ENCODE assay signal across 20 cellular contexts in genomic region chr10:122420624-122421007, GRCh38. TPM values are rescaled to one million over a fixed set of nuclear protein-coding genes. Genes with fewer than 3 reads are reported as not detected.
A peak's percentile ranks its signal among the peaks of the same experiment; 100 is the strongest.
DNase-seq lines count a peak whose midpoint lies in the region; ATAC-seq and TF ChIP-seq lines count a peak whose summit lies in the region.
"Had no signal": no experiment of that assay in that cellular context is flagged by ENCODE, and none has a peak within 500 bp of the region (broad histone marks: within the 10 kb centered on the region; RNA-seq: fewer than 3 reads in every experiment).

No MANE protein-coding gene starts in this region.

- H3K9ac ChIP-seq in IMR-90 (ENCODE audit: low read depth, low read length), result no peak overlapping the region
- H3K9ac ChIP-seq: BLaER1 treated with 17β-estradiol and CSF1 and Interleukin-3, amounts not matched to agents 10 nM and 100 nM had no signal

- H3K36me3 Mint-ChIP-seq in CD4-positive, alpha-beta memory T cell, result peaks cover 40 to 42% of the 10 kb centered on the region in 2 donors
- peaks cover 25% of the 10 kb centered on the region for H3K36me3 Mint-ChIP-seq in nephron progenitor cell (ENCODE audit: low read depth)

- peak overlapping the region in 1 of 2 experiments; percentile 39; a peak in 1 of 4 replicates for H4K8ac ChIP-seq in IMR-90 (ENCODE audit: low read depth in 2 of 2, low read length in 2 of 2)

- H2BK15ac ChIP-seq in IMR-90 (ENCODE audit: low read depth, low read length), result no peak overlapping the region

- no peak overlapping the region for H3K14ac ChIP-seq in IMR-90 (replicated peaks; ENCODE audit: low read depth, low read length)

- H3K27me3 Mint-ChIP-seq in CD4-positive, alpha-beta memory T cell, result no peaks in the 10 kb centered on the region
- H3K27me3 Mint-ChIP-seq in nephron progenitor cell (ENCODE audit: low read depth, poor library complexity), result peaks cover 3% of the 10 kb centered on the region

- in situ Hi-C loops in IMR-90 (cut with MboI; ENCODE audit: low sequenced_read_pairs), result no loop called here

- no peaks in the 10 kb centered on the region for H3K79me1 ChIP-seq in IMR-90 (ENCODE audit: low read depth in 1 of 2, low read length in 2 of 2)

- H2BK120ac ChIP-seq in IMR-90 (ENCODE audit: low read depth, low read length), result no peak overlapping the region; the same call in 1 of the 2 replicates

- peak overlapping the region; percentile 73 for H2BK5ac ChIP-seq in IMR-90 (ENCODE audit: low read depth, low read length, poor library complexity, severe bottlenecking)

- CTCF ChIA-PET in CD4-positive, alpha-beta memory T cell (lab: Charles Lee; ENCODE audit: partially characterized antibody), result interaction anchor here (2.4 kb wide), 1 partner anchor 14 kb away, joined by 19 read pairs; no protein-coding TSS in a partner anchor
- CTCF ChIA-PET in IMR-90 (lab: Yijun Ruan, JAX), result interaction anchor here (2.0 kb wide), 1 partner anchor 9 kb away, joined by 5 read pairs; no protein-coding TSS in a partner anchor

- no TSS peak for BruUV-seq in IMR-90 (replicated peaks; lab: Mats Ljungman, UMichigan)

- no peak overlapping the region for H4K5ac ChIP-seq in IMR-90 (ENCODE audit: low read depth, low read length)

- no peak overlapping the region for H4K91ac ChIP-seq in IMR-90 (ENCODE audit: insufficient read depth, low read depth, low read length)

- H2AFZ ChIP-seq in IMR-90 (replicated peaks; ENCODE audit: low read length, poor library complexity), result no peak overlapping the region

- no peak overlapping the region for H3K56ac ChIP-seq in IMR-90 (ENCODE audit: extremely low read depth, insufficient read depth, low read length)

- no peak overlapping the region for H3K18ac ChIP-seq in IMR-90 (ENCODE audit: low read depth, low read length)

- no peak overlapping the region for H3K4me2 ChIP-seq in IMR-90 (ENCODE audit: low read depth, low read length)
- H3K4me2 ChIP-seq: BLaER1 treated with 17β-estradiol and CSF1 and Interleukin-3, amounts not matched to agents 10 nM and 100 nM had no signal

- no peak for ATAC-seq in IMR-90 (ENCODE audit: low read depth)
- no peak for ATAC-seq in body of pancreas
- ATAC-seq: K562, right lobe of liver had no signal

- no peaks in the 10 kb centered on the region for H3K9me3 ChIP-seq in CD4-positive, alpha-beta memory T cell (ENCODE audit: control insufficient read depth in 1 of 2, low read length in 2 of 2)
- H3K9me3 ChIP-seq in IMR-90 (ENCODE audit: control insufficient read depth, insufficient read depth, low read length) (no peaks in the 10 kb centered on the region), body of pancreas (no peaks in the 10 kb centered on the region)
- H3K9me3 ChIP-seq: adrenal gland; BLaER1 treated with 17β-estradiol and CSF1 and Interleukin-3, amounts not matched to agents 10 nM and 100 nM; right lobe of liver; stomach had no signal

- TF ChIP-seq RAD21 in IMR-90 (IDR thresholded peaks at IDR 0.05; ENCODE audit: low read length), result no peak

- peaks cover 4% of the 10 kb centered on the region for H3K36me3 ChIP-seq in CD4-positive, alpha-beta memory T cell (ENCODE audit: insufficient read depth, low read length)
- H3K36me3 ChIP-seq in IMR-90 (ENCODE audit: control insufficient read depth, insufficient read depth, low read length) (peaks cover 2% of the 10 kb centered on the region; the same call in 1 of the 2 replicates), body of pancreas (replicated peaks in 1 of 2; ENCODE audit: insufficient read depth in 1 of 2, low read depth in 2 of 2) (peaks cover 0 to 5% of the 10 kb centered on the region in 2 donors)

- no peak overlapping the region for H2BK20ac ChIP-seq in IMR-90 (ENCODE audit: low read depth, low read length)

- peaks cover 79% of the 10 kb centered on the region for H3K4me1 ChIP-seq in CD4-positive, alpha-beta memory T cell (ENCODE audit: insufficient read depth, low read length)
- H3K4me1 ChIP-seq in IMR-90 (ENCODE audit: control insufficient read depth, insufficient read depth, low read length) (peaks cover 4% of the 10 kb centered on the region), body of pancreas (no peaks in the 10 kb centered on the region)
- H3K4me1 ChIP-seq: right lobe of liver had no signal

- TF ChIP-seq POLR2A in IMR-90 (IDR thresholded peaks at IDR 0.05; ENCODE audit: low read depth, low read length) (no peak), body of pancreas (IDR thresholded peaks at IDR 0.05) (no peak)

- intact Hi-C loops in CD4-positive, alpha-beta memory T cell (cut with micrococcal nuclease), result no loop called here
- intact Hi-C loops in IMR-90 (cut with micrococcal nuclease) (loop anchor here (5.0 kb wide), 1 partner anchor 43 kb away; no protein-coding TSS in a partner anchor), body of pancreas (cut with DNase I) (no loop called here), posterior vena cava (cut with DNase I) (no loop called here)

- WGBS in IMR-90 (ENCODE audit: extremely low coverage in 2 of 2, insufficient read length in 1 of 2), 2 experiments, result no CpG with 5 or more reads among the region's 3 CpGs
- WGBS in body of pancreas, 2 donors, result 88 to 98% methylated on average over 3 of the region's 3 CpGs

- H3K4me3 Mint-ChIP-seq in CD4-positive, alpha-beta memory T cell, result peak overlapping the region in 7 of 8 donors; percentile 17 to 74 (median 54)
- H3K4me3 Mint-ChIP-seq in nephron progenitor cell, result no peak overlapping the region

- DNase-seq in CD4-positive, alpha-beta memory T cell, result no peak
- DNase-seq in IMR-90 (no peak), nephron progenitor cell (no peak), NOMO-1 treated with dmso at 0.1 percent for 144 hours (lab: John Stamatoyannopoulos, UW; ENCODE audit: unreplicated experiment) (no peak), body of pancreas (no peak), posterior vena cava (ENCODE audit: low spot score) (no peak)
- DNase-seq: cortex of kidney, left ventricle myocardium superior, NCI-H1105 treated with DMSO at 0.1 percent for 48 hours, NCI-H2227 treated with DMSO at 0.1 percent for 48 hours, right lobe of liver, SHP77 treated with DMSO at 0.1 percent for 48 hours, stomach had no signal

- POLR2A ChIA-PET in CD4-positive, alpha-beta memory T cell (lab: Charles Lee; ENCODE audit: partially characterized antibody), result interaction anchor here (0.8 to 3.0 kb wide), 4 partner anchors 11 to 46 kb away, joined by 3 to 41 read pairs (median 4); partner anchors contain the start of gene PLEKHA1
- POLR2A ChIA-PET in IMR-90 (lab: Charles Lee; ENCODE audit: unreplicated experiment), result no interaction called here

- peak overlapping the region; percentile 82 to 95 (median 89) for H3K27ac Mint-ChIP-seq in CD4-positive, alpha-beta memory T cell
- H3K27ac Mint-ChIP-seq in nephron progenitor cell, result peak overlapping the region; percentile 36

- TF ChIP-seq CTCF in IMR-90 (conservative IDR thresholded peaks at IDR 0.05; ENCODE audit: low read depth, low read length) (no peak), nephron progenitor cell (IDR thresholded peaks at IDR 0.05) (no peak), body of pancreas (IDR thresholded peaks at IDR 0.05) (no peak)

- no peak overlapping the region for H3K23ac ChIP-seq in IMR-90 (ENCODE audit: low read depth, low read length)

- H2AK9ac ChIP-seq in IMR-90 (replicated peaks; ENCODE audit: low read depth, low read length, poor library complexity), result no peak overlapping the region

- H3K4ac ChIP-seq in IMR-90 (ENCODE audit: low read depth, low read length), result 0 out of 2 replicates have a peak overlapping the region, but pooled peaks have one; percentile 27

- peaks cover 5% of the 10 kb centered on the region for H3K9me1 ChIP-seq in IMR-90 (ENCODE audit: insufficient read depth, low read length)

- H3K27me3 ChIP-seq in CD4-positive, alpha-beta memory T cell (ENCODE audit: insufficient read depth, low read length), result no peaks in the 10 kb centered on the region
- H3K27me3 ChIP-seq in IMR-90 (ENCODE audit: control insufficient read depth, insufficient read depth, low read length), result no peaks in the 10 kb centered on the region
- no peaks in the 10 kb centered on the region for H3K27me3 ChIP-seq in body of pancreas
- H3K27me3 ChIP-seq: adrenal gland, right lobe of liver, stomach had no signal

- H3K4me1 Mint-ChIP-seq in CD4-positive, alpha-beta memory T cell, result peaks cover 55 to 85% (median 68%) of the 10 kb centered on the region in 4 donors
- no peaks in the 10 kb centered on the region for H3K4me1 Mint-ChIP-seq in nephron progenitor cell

- H2AK5ac ChIP-seq in IMR-90 (ENCODE audit: low read depth, low read length), result peak overlapping the region; percentile 51; the same call in 1 of the 2 replicates

- dilution Hi-C loops in IMR-90 (cut with HindIII; ENCODE audit: low sequenced_read_pairs, unreplicated experiment), result no loop called here

- H3K27ac ChIP-seq in CD4-positive, alpha-beta memory T cell (ENCODE audit: low read depth, low read length), result no peak overlapping the region
- peak overlapping the region; percentile 47; the same call in 1 of the 2 replicates for H3K27ac ChIP-seq in IMR-90 (ENCODE audit: insufficient read depth, low read length)
- peak overlapping the region; percentile 12 for H3K27ac ChIP-seq in cingulate gyrus (ENCODE audit: low read depth, low read length)
- H3K27ac ChIP-seq in body of pancreas, result no peak overlapping the region
- H3K27ac ChIP-seq: adrenal gland; BLaER1 treated with 17β-estradiol and CSF1 and Interleukin-3, amounts not matched to agents 10 nM and 100 nM; right lobe of liver had no signal

- no peak overlapping the region for H3K4me3 ChIP-seq in CD4-positive, alpha-beta memory T cell (ENCODE audit: low read length in 2 of 2)
- no peak overlapping the region for H3K4me3 ChIP-seq in IMR-90 (ENCODE audit: insufficient read depth, low read depth, low read length)
- no peak overlapping the region for H3K4me3 ChIP-seq in body of pancreas
- H3K4me3 ChIP-seq: adrenal gland; BLaER1 treated with 17β-estradiol and CSF1 and Interleukin-3, amounts not matched to agents 10 nM and 100 nM; K562; right lobe of liver; stomach had no signal

- peaks cover 0 to 2% (median 0%) of the 10 kb centered on the region in 8 donors for H3K9me3 Mint-ChIP-seq in CD4-positive, alpha-beta memory T cell
- H3K9me3 Mint-ChIP-seq in nephron progenitor cell, result no peaks in the 10 kb centered on the region

- H4K20me1 ChIP-seq in IMR-90 (ENCODE audit: insufficient read depth, low read length), result no peaks in the 10 kb centered on the region

RNA-seq across cellular contexts. Expression of gene ARMS2, which starts 33.8 kb away (rescaled TPM):
- total RNA-seq in CD4-positive, alpha-beta memory T cell, result not detected
- not detected for polyA plus RNA-seq in CD4-positive, alpha-beta memory T cell
- total RNA-seq in IMR-90 (2012; rRNA removed) (not detected in 2 replicates), body of pancreas (not detected), posterior vena cava (not detected)
- polyA plus RNA-seq in IMR-90 (2012; rRNA removed), result not detected in 2 replicates
- not detected in 2 replicates for polyA plus RNA-seq in IMR-90 (2012; cell fraction: cytosol; rRNA removed)
- polyA plus RNA-seq in IMR-90 (2012; cell fraction: nucleus; rRNA removed; ENCODE audit: low replicate concordance), result 0.10 TPM in 1 of 2 replicates, not detected in the other
- total RNA-seq: activated CD8-positive, alpha-beta memory T cell treated with anti-CD3 and anti-CD28 coated beads for 36 hours; adrenal gland; Daoy; K562; left ventricle myocardium superior; right lobe of liver; stomach had no signal
- polyA plus RNA-seq: K562, neural cell, stomach had no signal

RNA-seq across cellular contexts. Expression of gene HTRA1, which starts 40.7 kb away (rescaled TPM):
- under 1 TPM in 1 of 2 experiments, not detected in 1; 0.17 TPM for total RNA-seq in CD4-positive, alpha-beta memory T cell
- under 1 TPM in 1 of 2 donors, not detected in 1; 0.21 TPM for polyA plus RNA-seq in CD4-positive, alpha-beta memory T cell
- total RNA-seq in IMR-90 (2012; rRNA removed) (23.1 and 28.5 TPM in 2 replicates), body of pancreas (10 to 100 TPM; 29.3 to 36.6 TPM), posterior vena cava (100 to 1,000 TPM; 152 to 276 TPM)
- polyA plus RNA-seq in IMR-90 (2012; rRNA removed), result 94.9 and 108 TPM in 2 replicates
- 64.6 and 74.8 TPM in 2 replicates for polyA plus RNA-seq in IMR-90 (2012; cell fraction: cytosol; rRNA removed)
- 18.9 and 71.3 TPM in 2 replicates for polyA plus RNA-seq in IMR-90 (2012; cell fraction: nucleus; rRNA removed; ENCODE audit: low replicate concordance)
- total RNA-seq: activated CD8-positive, alpha-beta memory T cell treated with anti-CD3 and anti-CD28 coated beads for 36 hours had no signal

RNA-seq across cellular contexts. Expression of gene PLEKHA1, which starts 46.1 kb away (rescaled TPM):
- total RNA-seq in CD4-positive, alpha-beta memory T cell, result 10 to 100 TPM; 62.9 to 69.7 TPM
- polyA plus RNA-seq in CD4-positive, alpha-beta memory T cell, result 10 to 100 TPM; 90.5 to 92.9 TPM
- 7.2 and 12.5 TPM in 2 replicates for total RNA-seq in IMR-90 (2012; rRNA removed)
- polyA plus RNA-seq in IMR-90 (2012; rRNA removed), result 7.4 and 9.5 TPM in 2 replicates
- polyA plus RNA-seq in IMR-90 (2012; cell fraction: cytosol; rRNA removed), result 3.2 and 4.0 TPM in 2 replicates
- 4.6 and 13.8 TPM in 2 replicates for polyA plus RNA-seq in IMR-90 (2012; cell fraction: nucleus; rRNA removed; ENCODE audit: low replicate concordance)
- 10 to 100 TPM; 14.2 to 26.5 TPM for total RNA-seq in body of pancreas
- 10 to 100 TPM; 29.3 to 42.3 TPM for total RNA-seq in posterior vena cava

Comparison
In these comparisons a context has a peak if more than half of its experiments do, and no peak if none do; other contexts are left out.
1. H3K27ac ChIP-seq: peak in IMR-90 (single experiment) and cingulate gyrus (single experiment); none in CD4-positive, alpha-beta memory T cell (single experiment) and body of pancreas (0 of 4).
2. RNA of gene HTRA1, which starts 40.7 kb away (total RNA-seq): 152 to 276 TPM in posterior vena cava, 29.3 to 36.6 TPM in body of pancreas and 23.1 to 28.5 TPM in IMR-90; 0.17 TPM in CD4-positive, alpha-beta memory T cell; every median in the first group is over 10 times any median in the second.